In the genomic region with DNA sequence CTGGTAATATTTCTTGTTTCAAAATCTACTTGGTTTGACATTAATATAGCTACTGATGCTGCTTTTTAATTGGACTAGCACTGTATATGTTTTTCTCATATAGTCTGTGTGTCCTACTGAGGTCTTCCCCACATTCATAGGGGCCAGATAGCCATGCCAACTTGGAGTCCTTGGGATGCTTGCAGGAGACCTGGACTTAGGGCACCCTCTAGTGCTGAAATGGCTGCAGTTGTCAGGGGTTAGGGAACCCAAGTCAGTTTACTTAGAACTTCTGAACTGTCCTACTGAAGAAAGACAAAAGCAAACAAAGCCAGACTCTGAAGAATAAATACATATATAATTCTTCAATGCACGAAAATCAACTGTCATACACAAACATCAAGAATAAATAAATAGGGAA, we compare ENCODE assay signal across 10 cellular contexts.
DNase-seq lines count a peak whose midpoint lies in the region; ATAC-seq and TF ChIP-seq lines count a peak whose summit lies in the region.
"Had no signal": no experiment of that assay in that cellular context is flagged by ENCODE, and none has a peak within 500 bp of the region (broad histone marks: within the 10 kb centered on the region; RNA-seq: fewer than 3 reads in every experiment).

No MANE protein-coding gene starts in this region.

- H3K14ac ChIP-seq in IMR-90 (replicated peaks; ENCODE audit: low read depth, low read length): no peak overlapping the region

- H3K36me3 ChIP-seq in IMR-90 (ENCODE audit: control insufficient read depth, insufficient read depth, low read length) (no peaks in the 10 kb centered on the region), liver (ENCODE audit: control insufficient read depth in 4 of 4, insufficient read depth in 3 of 4, low read depth in 1 of 4, low read length in 3 of 4) (no peaks in the 10 kb centered on the region), aorta (ENCODE audit: control insufficient read depth in 1 of 2, insufficient read depth in 2 of 2, low read length in 1 of 2) (no peaks in the 10 kb centered on the region)

- H3K4me2 ChIP-seq in IMR-90 (ENCODE audit: low read depth, low read length): no peak overlapping the region

- CTCF ChIA-PET in IMR-90 (lab: Yijun Ruan, JAX): interaction anchor here (0.6 to 1.0 kb wide), 4 partner anchors 9 to 462 kb away, joined by 3 to 4 read pairs (median 4); no protein-coding TSS in a partner anchor

- peak; percentile 41; the same call in 1 of the 2 replicates for TF ChIP-seq RAD21 in IMR-90 (IDR thresholded peaks at IDR 0.05; ENCODE audit: low read length)
- TF ChIP-seq RAD21 in liver (IDR thresholded peaks at IDR 0.05): peak; percentile 80 to 85

- no peaks in the 10 kb centered on the region for H3K4me1 ChIP-seq in IMR-90 (ENCODE audit: control insufficient read depth, insufficient read depth, low read length)
- no peaks in the 10 kb centered on the region for H3K4me1 ChIP-seq in liver (ENCODE audit: control insufficient read depth in 4 of 4, insufficient read depth in 4 of 4, low read length in 3 of 4)
- H3K4me1 ChIP-seq in aorta (ENCODE audit: control insufficient read depth in 1 of 2, insufficient read depth in 2 of 2, low read length in 2 of 2): no peaks in the 10 kb centered on the region

- H3K9me3 Mint-ChIP-seq in T-helper 2 cell treated with Interferon-gamma antibody and Interleukin-4, amounts not matched to agents 5 μg/mL and 100 μg/mL, for 36 hours: peaks cover 31% of the 10 kb centered on the region

- dilution Hi-C loops in IMR-90 (cut with HindIII; ENCODE audit: low sequenced_read_pairs, unreplicated experiment): no loop called here

- H3K23ac ChIP-seq in IMR-90 (ENCODE audit: low read depth, low read length): no peak overlapping the region

- no peak overlapping the region for H2AK5ac ChIP-seq in IMR-90 (ENCODE audit: low read depth, low read length)

- H3K4me3 ChIP-seq in IMR-90 (ENCODE audit: insufficient read depth, low read depth, low read length) (no peak overlapping the region), astrocyte of the spinal cord (ENCODE audit: low read depth, low read length) (no peak overlapping the region), liver (ENCODE audit: low read depth in 1 of 3, low read length in 3 of 3) (no peak overlapping the region), aorta (ENCODE audit: low read length in 2 of 2) (no peak overlapping the region)

- H3K56ac ChIP-seq in IMR-90 (ENCODE audit: extremely low read depth, insufficient read depth, low read length): no peak overlapping the region

- TF ChIP-seq CTCF in IMR-90 (conservative IDR thresholded peaks at IDR 0.05; ENCODE audit: low read depth, low read length) (peak; percentile 13; the same call in 1 of the 2 replicates), astrocyte of the spinal cord (IDR thresholded peaks at IDR 0.05; ENCODE audit: low read depth, low read length) (no peak), liver (IDR thresholded peaks at IDR 0.05; ENCODE audit: low read depth, low read length, missing input control) (peak; percentile 53)

- H3K4me3 Mint-ChIP-seq in T-helper 2 cell treated with Interferon-gamma antibody and Interleukin-4, amounts not matched to agents 5 μg/mL and 100 μg/mL, for 36 hours: no peak overlapping the region

- H4K5ac ChIP-seq in IMR-90 (ENCODE audit: low read depth, low read length): no peak overlapping the region

- no TSS peak for BruUV-seq in IMR-90 (replicated peaks; lab: Mats Ljungman, UMichigan)

- no peak overlapping the region for H3K9ac ChIP-seq in IMR-90 (ENCODE audit: low read depth, low read length)
- no peak overlapping the region for H3K9ac ChIP-seq in liver (ENCODE audit: low read depth in 1 of 2, low read length in 2 of 2)

- in situ Hi-C loops in IMR-90 (cut with MboI; ENCODE audit: low sequenced_read_pairs) (no loop called here), astrocyte of the spinal cord (cut with HindIII; ENCODE audit: low sequenced_read_pairs) (no loop called here)

- no peak overlapping the region for H2BK15ac ChIP-seq in IMR-90 (ENCODE audit: low read depth, low read length)

- peak; percentile 1 for DNase-seq in GDM1 (lab: John Stamatoyannopoulos, UW)
- peak; percentile 6 for DNase-seq in IMR-90
- DNase-seq in astrocyte of the spinal cord (ENCODE audit: low read depth, low spot score): peak; percentile 11
- no peak for DNase-seq in aorta
- no peak for DNase-seq in T-helper 2 cell treated with Interferon-gamma antibody and Interleukin-4, amounts not matched to agents 5 μg/mL and 100 μg/mL, for 36 hours (ENCODE audit: low spot score)
- no peak for DNase-seq in T-helper 9 cell
- DNase-seq: activated gamma-delta T cell treated with Interleukin-2 at 50 U/mL for 16 hours, NCI-H1417 treated with DMSO at 0.1 percent for 48 hours, T-helper 2 cell had no signal

- no peak overlapping the region for H3K4ac ChIP-seq in IMR-90 (ENCODE audit: low read depth, low read length)

- H3K18ac ChIP-seq in IMR-90 (ENCODE audit: low read depth, low read length): no peak overlapping the region

- H3K27ac ChIP-seq in IMR-90 (ENCODE audit: insufficient read depth, low read length) (no peak overlapping the region), liver (ENCODE audit: low read depth in 1 of 2, low read length in 2 of 2) (no peak overlapping the region), aorta (ENCODE audit: low read depth in 1 of 2, low read length in 2 of 2) (no peak overlapping the region)

- H2AK9ac ChIP-seq in IMR-90 (replicated peaks; ENCODE audit: low read depth, low read length, poor library complexity): no peak overlapping the region

- TF ChIP-seq POLR2A in IMR-90 (IDR thresholded peaks at IDR 0.05; ENCODE audit: low read depth, low read length): no peak

- intact Hi-C loops in IMR-90 (cut with micrococcal nuclease) (loop anchor here (5.0 to 10.0 kb wide), 4 partner anchors 192 to 582 kb away; no protein-coding TSS in a partner anchor), aorta (cut with DNase I) (no loop called here)

- no peaks in the 10 kb centered on the region for H3K9me1 ChIP-seq in IMR-90 (ENCODE audit: insufficient read depth, low read length)

- H3K27me3 Mint-ChIP-seq in T-helper 2 cell treated with Interferon-gamma antibody and Interleukin-4, amounts not matched to agents 5 μg/mL and 100 μg/mL, for 36 hours (ENCODE audit: low read depth): no peaks in the 10 kb centered on the region

- no peak overlapping the region for H4K91ac ChIP-seq in IMR-90 (ENCODE audit: insufficient read depth, low read depth, low read length)

- H2BK5ac ChIP-seq in IMR-90 (ENCODE audit: low read depth, low read length, poor library complexity, severe bottlenecking): no peak overlapping the region

- ATAC-seq in IMR-90 (ENCODE audit: low read depth) (no peak), aorta (ENCODE audit: low FRiP score) (no peak)

- no peak overlapping the region for H4K8ac ChIP-seq in IMR-90 (ENCODE audit: low read depth in 2 of 2, low read length in 2 of 2)

- H3K27me3 ChIP-seq in IMR-90 (ENCODE audit: control insufficient read depth, insufficient read depth, low read length) (no peaks in the 10 kb centered on the region), liver (ENCODE audit: control insufficient read depth in 4 of 4, insufficient read depth in 4 of 4, low read length in 3 of 4) (peaks cover 0 to 6% (median 0%) of the 10 kb centered on the region in 4 donors), aorta (ENCODE audit: control insufficient read depth in 1 of 2, insufficient read depth in 2 of 2, low read length in 1 of 2) (no peaks in the 10 kb centered on the region)

- no peak overlapping the region for H2AFZ ChIP-seq in IMR-90 (replicated peaks; ENCODE audit: low read length, poor library complexity)

- H3K27ac Mint-ChIP-seq in T-helper 2 cell treated with Interferon-gamma antibody and Interleukin-4, amounts not matched to agents 5 μg/mL and 100 μg/mL, for 36 hours: no peak overlapping the region

- WGBS in IMR-90 (ENCODE audit: extremely low coverage in 2 of 2, insufficient read length in 1 of 2), 2 experiments: no CpG with 5 or more reads among the region's 1 CpG
- WGBS in liver: 36% methylated on average over 1 of the region's 1 CpG
- 27 to 47% methylated on average over 1 of the region's 1 CpG for WGBS in aorta, 2 donors

- H4K20me1 ChIP-seq in IMR-90 (ENCODE audit: insufficient read depth, low read length): no peaks in the 10 kb centered on the region

- H3K9me3 ChIP-seq in IMR-90 (ENCODE audit: control insufficient read depth, insufficient read depth, low read length) (peaks cover 7% of the 10 kb centered on the region), liver (ENCODE audit: control insufficient read depth in 4 of 4, low read length in 3 of 4) (peaks cover 0 to 3% (median 2%) of the 10 kb centered on the region in 4 donors), aorta (ENCODE audit: control insufficient read depth, low read length) (peaks cover 1% of the 10 kb centered on the region)

- no peak overlapping the region for H2BK120ac ChIP-seq in IMR-90 (ENCODE audit: low read depth, low read length)

- H3K79me1 ChIP-seq in IMR-90 (ENCODE audit: low read depth in 1 of 2, low read length in 2 of 2): no peaks in the 10 kb centered on the region

- H3K4me1 Mint-ChIP-seq in T-helper 2 cell treated with Interferon-gamma antibody and Interleukin-4, amounts not matched to agents 5 μg/mL and 100 μg/mL, for 36 hours (ENCODE audit: low read depth): no peaks in the 10 kb centered on the region

- H3K36me3 Mint-ChIP-seq in T-helper 2 cell treated with Interferon-gamma antibody and Interleukin-4, amounts not matched to agents 5 μg/mL and 100 μg/mL, for 36 hours (ENCODE audit: low read depth): no peaks in the 10 kb centered on the region

- POLR2A ChIA-PET in IMR-90 (lab: Charles Lee; ENCODE audit: unreplicated experiment): no interaction called here

- no peak overlapping the region for H2BK20ac ChIP-seq in IMR-90 (ENCODE audit: low read depth, low read length)

TF ChIP-seq in IMR-90, 13 proteins besides CTCF, POLR2A, EP300 and RAD21 (continues in another document):
- TF ChIP-seq RFX5 (IDR thresholded peaks at IDR 0.05; ENCODE audit: low read depth, low read length) (no peak), MAZ (IDR thresholded peaks at IDR 0.05; ENCODE audit: borderline replicate concordance, low read depth, low read length) (no peak)

TF ChIP-seq in liver, 16 proteins besides CTCF, POLR2A, EP300 and RAD21 (continues in another document):
- no peak for TF ChIP-seq EGR1 (IDR thresholded peaks at IDR 0.05; ENCODE audit: low read depth in 2 of 2)
- TF ChIP-seq FOXA1 (IDR thresholded peaks at IDR 0.05): no peak
- TF ChIP-seq, protein P1, sequence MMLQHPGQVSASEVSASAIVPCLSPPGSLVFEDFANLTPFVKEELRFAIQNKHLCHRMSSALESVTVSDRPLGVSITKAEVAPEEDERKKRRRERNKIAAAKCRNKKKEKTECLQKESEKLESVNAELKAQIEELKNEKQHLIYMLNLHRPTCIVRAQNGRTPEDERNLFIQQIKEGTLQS (IDR thresholded peaks at IDR 0.05): no peak
- TF ChIP-seq RXRA (IDR thresholded peaks at IDR 0.05): no peak

Comparison
In these comparisons a context has a peak if more than half of its experiments do, and no peak if none do; other contexts are left out.
1. DNase-seq: peak in GDM1 (single experiment), IMR-90 (single experiment) and astrocyte of the spinal cord (single experiment); none in aorta (0 of 2), T-helper 2 cell treated with Interferon-gamma antibody and Interleukin-4, amounts not matched to agents 5 μg/mL and 100 μg/mL, for 36 hours (single experiment) and T-helper 9 cell (single experiment).